Comparison of ENCODE assay signal across 15 cellular contexts in genomic region chr5:85538362-85538761, GRCh38.
"Had no signal": no experiment of that assay in that cellular context is flagged by ENCODE, and none has a peak within 500 bp of the region (broad histone marks: within the 10 kb centered on the region; RNA-seq: fewer than 3 reads in every experiment).

No MANE protein-coding gene starts in this region.

- DNase-seq: activated CD4-positive, alpha-beta T cell treated with anti-CD3 and anti-CD28 coated beads for 4 hours; activated CD8-positive, alpha-beta T cell treated with anti-CD3 and anti-CD28 coated beads for 36 hours; activated effector memory CD4-positive, alpha-beta T cell treated with Interleukin-2 at 50 U/mL for 16 hours; activated T-cell treated with anti-CD3 and anti-CD28 coated beads, Interleukin-2, amount 50 U/mL, for 4 hours; erythroblast; gastrocnemius medialis; heart left ventricle; left colon; lower lobe of right lung; pancreas; stimulated activated CD4-positive, alpha-beta T cell treated with anti-CD3 and anti-CD28 coated beads, Interleukin-1b, Interleukin-23, amount 100 ng/mL, for 48 hours; upper lobe of right lung had no signal

- ATAC-seq: activated CD8-positive, alpha-beta T cell treated with anti-CD3 and anti-CD28 coated beads for 36 hours; activated T-cell treated with anti-CD3 and anti-CD28 coated beads, Interleukin-2, amount 50 U/mL, for 4 hours; gastrocnemius medialis; heart left ventricle; left colon; lower lobe of right lung; pancreas; stimulated activated effector memory CD8-positive, alpha-beta T cell treated with anti-CD3 and anti-CD28 coated beads, Interleukin-12 subunit alpha, Interleukin-12 subunit beta, amount 100 ng/mL, for 72 hours; upper lobe of right lung; WTC11 had no signal

- H3K4me1 ChIP-seq: gastrocnemius medialis, heart left ventricle, lower lobe of right lung, pancreas, upper lobe of right lung had no signal

- H3K36me3 ChIP-seq: gastrocnemius medialis, heart left ventricle, lower lobe of right lung, pancreas, thoracic aorta, upper lobe of right lung had no signal

- H3K27ac ChIP-seq: gastrocnemius medialis, heart left ventricle, lower lobe of right lung, pancreas, thoracic aorta, upper lobe of right lung had no signal

- FAIRE-seq: pancreas had no signal

- H3K9me3 ChIP-seq: gastrocnemius medialis, heart left ventricle, lower lobe of right lung, pancreas, thoracic aorta, upper lobe of right lung had no signal

- H3K4me3 ChIP-seq: gastrocnemius medialis, heart left ventricle, lower lobe of right lung, pancreas, thoracic aorta, upper lobe of right lung had no signal
